ENCODE assay signal across 22 cellular contexts in genomic region chr15:39462691-39463090, GRCh38.
DNase-seq lines count a peak whose midpoint lies in the region; ATAC-seq and TF ChIP-seq lines count a peak whose summit lies in the region.
"Had no signal": no experiment of that assay in that cellular context is flagged by ENCODE, and none has a peak within 500 bp of the region (broad histone marks: within the 10 kb centered on the region; RNA-seq: fewer than 3 reads in every experiment).

No MANE protein-coding gene starts in this region.

- H3K9me3 Mint-ChIP-seq in GM23338: no peaks in the 10 kb centered on the region
- H3K9me3 Mint-ChIP-seq: activated naive CD4-positive, alpha-beta T cell treated with anti-CD3 and anti-CD28 coated beads, Interleukin-2, amount 10 ng/mL, durations not matched to agents 7 days and 5 days; activated T-cell treated with anti-CD3 and anti-CD28 coated beads, Interleukin-2, amount 50 U/mL, for 72 hours; stimulated activated memory B cell treated with anti-CD40 and anti-IgM and Interleukin-4, amounts not matched to agents 10 μg/mL and 1 μg/mL and 100 μg/mL, for 72 hours had no signal

- ATAC-seq in IMR-90 (ENCODE audit: low read depth) (no peak; the same call in 1 of the 2 replicates), HG02938 (IDR thresholded peaks at IDR 0.05; ENCODE audit: unreplicated experiment) (no peak), GM23338 (no peak)
- ATAC-seq: activated T-cell treated with anti-CD3 and anti-CD28 coated beads, Interleukin-2, amount 50 U/mL, for 72 hours; stimulated activated memory B cell treated with anti-CD40 and anti-IgM and Interleukin-4, amounts not matched to agents 10 μg/mL and 1 μg/mL and 100 μg/mL, for 72 hours had no signal

- no peaks in the 10 kb centered on the region for H3K79me1 ChIP-seq in IMR-90 (ENCODE audit: low read depth in 1 of 2, low read length in 2 of 2)

- H3K9ac ChIP-seq in IMR-90 (ENCODE audit: low read depth, low read length): no peak overlapping the region
- H3K9ac ChIP-seq in mammary epithelial cell (ENCODE audit: insufficient read depth, low read length): no peak overlapping the region
- H3K9ac ChIP-seq: BLaER1 had no signal

- H3K18ac ChIP-seq in IMR-90 (ENCODE audit: low read depth, low read length): peak overlapping the region; percentile 58; the same call in 1 of the 2 replicates

- H3K27ac ChIP-seq in IMR-90 (ENCODE audit: insufficient read depth, low read length) (no peak overlapping the region), mammary epithelial cell (ENCODE audit: insufficient read depth, low read depth, low read length) (no peak overlapping the region), GM23338 (ENCODE audit: low read depth) (no peak overlapping the region)
- H3K27ac ChIP-seq: ascending aorta, BLaER1 had no signal

- no peak overlapping the region for H2BK15ac ChIP-seq in IMR-90 (ENCODE audit: low read depth, low read length)

- H2AK9ac ChIP-seq in IMR-90 (replicated peaks; ENCODE audit: low read depth, low read length, poor library complexity): no peak overlapping the region

- no peak overlapping the region for H2BK5ac ChIP-seq in IMR-90 (ENCODE audit: low read depth, low read length, poor library complexity, severe bottlenecking)

- no peak overlapping the region for H3K56ac ChIP-seq in IMR-90 (ENCODE audit: extremely low read depth, insufficient read depth, low read length)

- H4K91ac ChIP-seq in IMR-90 (ENCODE audit: insufficient read depth, low read depth, low read length): 0 out of 2 replicates have a peak overlapping the region, but pooled peaks have one; percentile 25

- H2AK5ac ChIP-seq in IMR-90 (ENCODE audit: low read depth, low read length): no peak overlapping the region

- peak; percentile 45 for DNase-seq in AG10803 (ENCODE audit: low read depth)
- DNase-seq in IMR-90: peak; percentile 79
- peak; percentile 9 for DNase-seq in mammary epithelial cell
- DNase-seq in fibroblast of villous mesenchyme (ENCODE audit: low read depth): peak; percentile 21
- no peak for DNase-seq in DMS53 (lab: John Stamatoyannopoulos, UW)
- DNase-seq in stimulated activated CD4-positive, alpha-beta T cell treated with anti-CD3 and anti-CD28 coated beads, Interleukin-1b, Interleukin-23, amount 100 ng/mL, for 48 hours: no peak
- no peak for DNase-seq in GM23338 (ENCODE audit: low spot score)
- DNase-seq: activated CD4-positive, alpha-beta T cell treated with anti-CD3 and anti-CD28 coated beads for 1 hour; activated naive CD4-positive, alpha-beta T cell treated with anti-CD3 and anti-CD28 coated beads, Interleukin-2, amount 10 ng/mL, durations not matched to agents 7 days and 5 days; activated T-cell treated with anti-CD3 and anti-CD28 coated beads, Interleukin-2, amount 50 U/mL, for 72 hours; Caco-2; cortex of kidney; kidney glomerular epithelial cell; NCI-H1092 treated with DMSO at 0.1 percent for 48 hours; NCI-H524; nephron progenitor cell; posterior cingulate gyrus; sigmoid colon had no signal

- H3K9me1 ChIP-seq in IMR-90 (ENCODE audit: insufficient read depth, low read length): peaks cover 5% of the 10 kb centered on the region; the same call in 1 of the 2 replicates

- no peaks in the 10 kb centered on the region for H3K36me3 Mint-ChIP-seq in GM23338 (ENCODE audit: low read depth)
- H3K36me3 Mint-ChIP-seq: activated naive CD4-positive, alpha-beta T cell treated with anti-CD3 and anti-CD28 coated beads, Interleukin-2, amount 10 ng/mL, durations not matched to agents 7 days and 5 days; stimulated activated memory B cell treated with anti-CD40 and anti-IgM and Interleukin-4, amounts not matched to agents 10 μg/mL and 1 μg/mL and 100 μg/mL, for 72 hours had no signal

- H3K4me1 Mint-ChIP-seq in GM23338: no peaks in the 10 kb centered on the region
- H3K4me1 Mint-ChIP-seq: activated naive CD4-positive, alpha-beta T cell treated with anti-CD3 and anti-CD28 coated beads, Interleukin-2, amount 10 ng/mL, durations not matched to agents 7 days and 5 days; stimulated activated memory B cell treated with anti-CD40 and anti-IgM and Interleukin-4, amounts not matched to agents 10 μg/mL and 1 μg/mL and 100 μg/mL, for 72 hours had no signal

- H3K4me2 ChIP-seq in IMR-90 (ENCODE audit: low read depth, low read length): no peak overlapping the region
- no peak overlapping the region for H3K4me2 ChIP-seq in mammary epithelial cell (ENCODE audit: insufficient read depth, low read depth, low read length)
- no peak overlapping the region for H3K4me2 ChIP-seq in GM23338
- H3K4me2 ChIP-seq: BLaER1 had no signal

- no peak overlapping the region for H3K4me3 Mint-ChIP-seq in GM23338
- H3K4me3 Mint-ChIP-seq: activated naive CD4-positive, alpha-beta T cell treated with anti-CD3 and anti-CD28 coated beads, Interleukin-2, amount 10 ng/mL, durations not matched to agents 7 days and 5 days; activated T-cell treated with anti-CD3 and anti-CD28 coated beads, Interleukin-2, amount 50 U/mL, for 72 hours; nephron progenitor cell; stimulated activated memory B cell treated with anti-CD40 and anti-IgM and Interleukin-4, amounts not matched to agents 10 μg/mL and 1 μg/mL and 100 μg/mL, for 72 hours had no signal

- H3K9me3 ChIP-seq in IMR-90 (ENCODE audit: control insufficient read depth, insufficient read depth, low read length): peaks cover 4% of the 10 kb centered on the region
- no peaks in the 10 kb centered on the region for H3K9me3 ChIP-seq in mammary epithelial cell (replicated peaks; ENCODE audit: insufficient read depth, low read length)
- H3K9me3 ChIP-seq: Caco-2, sigmoid colon had no signal

- H3K9me2 ChIP-seq in GM23338 (ENCODE audit: insufficient read depth): peaks cover 10% of the 10 kb centered on the region; the same call in 1 of the 2 replicates

- BruUV-seq in IMR-90 (replicated peaks; lab: Mats Ljungman, UMichigan) (no TSS peak), mammary epithelial cell (replicated peaks; lab: Mats Ljungman, UMichigan) (no TSS peak)

- in situ Hi-C loops in IMR-90 (cut with MboI; ENCODE audit: low sequenced_read_pairs) (no loop called here), mammary epithelial cell (cut with MboI; ENCODE audit: low sequenced_read_pairs in 2 of 2) (no loop called here)

- H3K4me1 ChIP-seq in IMR-90 (ENCODE audit: control insufficient read depth, insufficient read depth, low read length): peaks cover 17% of the 10 kb centered on the region
- H3K4me1 ChIP-seq in mammary epithelial cell (ENCODE audit: insufficient read depth, low read length): no peaks in the 10 kb centered on the region
- no peaks in the 10 kb centered on the region for H3K4me1 ChIP-seq in GM23338 (ENCODE audit: insufficient read depth)
- H3K4me1 ChIP-seq: ascending aorta, Caco-2 had no signal

- H3K27me3 Mint-ChIP-seq in GM23338 (ENCODE audit: insufficient read depth, low read depth, poor library complexity): peaks cover 3% of the 10 kb centered on the region
- H3K27me3 Mint-ChIP-seq: activated naive CD4-positive, alpha-beta T cell treated with anti-CD3 and anti-CD28 coated beads, Interleukin-2, amount 10 ng/mL, durations not matched to agents 7 days and 5 days; stimulated activated memory B cell treated with anti-CD40 and anti-IgM and Interleukin-4, amounts not matched to agents 10 μg/mL and 1 μg/mL and 100 μg/mL, for 72 hours had no signal

- H3K79me2 ChIP-seq in mammary epithelial cell (ENCODE audit: insufficient read depth, low read length) (no peaks in the 10 kb centered on the region), GM23338 (replicated peaks; ENCODE audit: insufficient read depth) (no peaks in the 10 kb centered on the region)

- intact Hi-C loops in IMR-90 (cut with micrococcal nuclease): no loop called here
- intact Hi-C loops in mammary epithelial cell (cut with micrococcal nuclease): no loop called here

- no peak overlapping the region for H2BK20ac ChIP-seq in IMR-90 (ENCODE audit: low read depth, low read length)

- CTCF ChIA-PET in IMR-90 (lab: Yijun Ruan, JAX) (no interaction called here), mammary epithelial cell (lab: Charles Lee; ENCODE audit: low non-redundant PET) (no interaction called here)

- H2AFZ ChIP-seq in IMR-90 (replicated peaks; ENCODE audit: low read length, poor library complexity): no peak overlapping the region
- H2AFZ ChIP-seq in mammary epithelial cell (ENCODE audit: low read depth, low read length): no peak overlapping the region
- no peak overlapping the region for H2AFZ ChIP-seq in GM23338

- POLR2A ChIA-PET in IMR-90 (lab: Charles Lee; ENCODE audit: unreplicated experiment): no interaction called here

- no peak overlapping the region; the same call in 1 of the 2 replicates for H3K23ac ChIP-seq in IMR-90 (ENCODE audit: low read depth, low read length)

- H3F3A ChIP-seq in GM23338 (replicated peaks; ENCODE audit: low read depth): no peaks in the 10 kb centered on the region

- H3K4ac ChIP-seq in IMR-90 (ENCODE audit: low read depth, low read length): no peak overlapping the region

- TF ChIP-seq CTCF in AG10803 (conservative IDR thresholded peaks at IDR 0.05; ENCODE audit: low read length) (no peak), IMR-90 (conservative IDR thresholded peaks at IDR 0.05; ENCODE audit: low read depth, low read length) (no peak), mammary epithelial cell (conservative IDR thresholded peaks at IDR 0.05 in 1 of 2, IDR thresholded peaks at IDR 0.05 in 1 of 2; ENCODE audit: extremely low read depth in 1 of 2, insufficient read depth in 1 of 2, low read depth in 1 of 2, low read length in 2 of 2) (no peak), fibroblast of villous mesenchyme (IDR thresholded peaks at IDR 0.05; ENCODE audit: insufficient read depth, low read depth, low read length) (no peak), GM23338 (conservative IDR thresholded peaks at IDR 0.05; ENCODE audit: low read depth in 2 of 2) (no peak)

- dilution Hi-C loops in IMR-90 (cut with HindIII; ENCODE audit: low sequenced_read_pairs, unreplicated experiment): no loop called here
- dilution Hi-C loops in mammary epithelial cell (cut with HindIII; ENCODE audit: low sequenced_read_pairs): no loop called here

- H3K36me3 ChIP-seq in IMR-90 (ENCODE audit: control insufficient read depth, insufficient read depth, low read length) (no peaks in the 10 kb centered on the region), mammary epithelial cell (ENCODE audit: insufficient read depth, low read length) (no peaks in the 10 kb centered on the region), GM23338 (ENCODE audit: insufficient read depth) (no peaks in the 10 kb centered on the region)
- H3K36me3 ChIP-seq: ascending aorta, BLaER1, sigmoid colon had no signal

- H4K20me1 ChIP-seq in IMR-90 (ENCODE audit: insufficient read depth, low read length) (no peaks in the 10 kb centered on the region), mammary epithelial cell (ENCODE audit: insufficient read depth, low read length) (no peaks in the 10 kb centered on the region), GM23338 (replicated peaks; ENCODE audit: insufficient read depth) (no peaks in the 10 kb centered on the region)
- H4K20me1 ChIP-seq: BLaER1 had no signal

- H4K5ac ChIP-seq in IMR-90 (ENCODE audit: low read depth, low read length): peak overlapping the region; percentile 76; the same call in 1 of the 2 replicates

- no peak for TF ChIP-seq RAD21 in IMR-90 (IDR thresholded peaks at IDR 0.05; ENCODE audit: low read length)

- H2BK120ac ChIP-seq in IMR-90 (ENCODE audit: low read depth, low read length): peak overlapping the region; percentile 62; the same call in 1 of the 2 replicates

- no peak for TF ChIP-seq POLR2A in IMR-90 (IDR thresholded peaks at IDR 0.05; ENCODE audit: low read depth, low read length)

- no peak overlapping the region for H4K8ac ChIP-seq in IMR-90 (ENCODE audit: low read depth in 2 of 2, low read length in 2 of 2)

- no CpG with 5 or more reads among the region's 1 CpG for WGBS in IMR-90 (ENCODE audit: extremely low coverage in 2 of 2, insufficient read length in 1 of 2), 2 experiments
- WGBS in mammary epithelial cell (ENCODE audit: low coverage, missing lambda C conversion rate): 100% methylated on average over 1 of the region's 1 CpG

- H3K14ac ChIP-seq in IMR-90 (replicated peaks; ENCODE audit: low read depth, low read length): peak overlapping the region; percentile 12; the same call in 1 of the 2 replicates

- no peaks in the 10 kb centered on the region for H3K27me3 ChIP-seq in IMR-90 (ENCODE audit: control insufficient read depth, insufficient read depth, low read length)
- no peaks in the 10 kb centered on the region for H3K27me3 ChIP-seq in mammary epithelial cell (ENCODE audit: insufficient read depth, low read length)
- no peaks in the 10 kb centered on the region for H3K27me3 ChIP-seq in GM23338 (ENCODE audit: insufficient read depth)
- H3K27me3 ChIP-seq: ascending aorta, BLaER1, sigmoid colon had no signal

- no peak overlapping the region for H3K4me3 ChIP-seq in AG10803 (ENCODE audit: low read length)
- no peak overlapping the region for H3K4me3 ChIP-seq in IMR-90 (ENCODE audit: insufficient read depth, low read depth, low read length)
- H3K4me3 ChIP-seq in mammary epithelial cell (replicated peaks in 1 of 3; ENCODE audit: insufficient read depth in 1 of 3, low read depth in 2 of 3, low read length in 3 of 3): no peak overlapping the region
- H3K4me3 ChIP-seq in fibroblast of villous mesenchyme (ENCODE audit: low read depth, low read length): no peak overlapping the region
- H3K4me3 ChIP-seq in GM23338: no peak overlapping the region
- H3K4me3 ChIP-seq: ascending aorta, BLaER1, sigmoid colon had no signal

- no peak overlapping the region for H3K27ac Mint-ChIP-seq in GM23338
- H3K27ac Mint-ChIP-seq: activated naive CD4-positive, alpha-beta T cell treated with anti-CD3 and anti-CD28 coated beads, Interleukin-2, amount 10 ng/mL, durations not matched to agents 7 days and 5 days; activated T-cell treated with anti-CD3 and anti-CD28 coated beads, Interleukin-2, amount 50 U/mL, for 72 hours; stimulated activated memory B cell treated with anti-CD40 and anti-IgM and Interleukin-4, amounts not matched to agents 10 μg/mL and 1 μg/mL and 100 μg/mL, for 72 hours had no signal

Comparison
In these comparisons a context has a peak if more than half of its experiments do, and no peak if none do; other contexts are left out.
1. DNase-seq: peak in AG10803 (single experiment), IMR-90 (single experiment), mammary epithelial cell (single experiment) and fibroblast of villous mesenchyme (single experiment); none in DMS53 (single experiment), stimulated activated CD4-positive, alpha-beta T cell treated with anti-CD3 and anti-CD28 coated beads, Interleukin-1b, Interleukin-23, amount 100 ng/mL, for 48 hours (single experiment) and GM23338 (single experiment).